Comparison of ENCODE assay signal across 12 cellular contexts in genomic region chr19:29817316-29817715, GRCh38. TPM values are rescaled to one million over a fixed set of nuclear protein-coding genes. Genes with fewer than 3 reads are reported as not detected.
DNase-seq lines count a peak whose midpoint lies in the region; TF ChIP-seq lines count a peak whose summit lies in the region.
"Had no signal": no experiment of that assay in that cellular context is flagged by ENCODE, and none has a peak within 500 bp of the region (broad histone marks: within the 10 kb centered on the region; RNA-seq: fewer than 3 reads in every experiment).

No MANE protein-coding gene starts in this region.

- H3K27ac ChIP-seq in HEK293 (ENCODE audit: extremely low read depth, low read depth, low read length) (peak overlapping the region; percentile 0; the same call in 1 of the 2 replicates), A673 (ENCODE audit: low read depth, low read length, poor library complexity, severe bottlenecking) (no peak overlapping the region)
- H3K27ac ChIP-seq: BLaER1, HL-60 had no signal

- no TSS peak for BruUV-seq in A673 (replicated peaks; lab: Mats Ljungman, UMichigan)

- H3K4me3 ChIP-seq in AG10803 (ENCODE audit: low read length): no peak overlapping the region
- H3K4me3 ChIP-seq in HEK293 (ENCODE audit: low read depth, low read length): no peak overlapping the region
- no peak overlapping the region for H3K4me3 ChIP-seq in A673 (ENCODE audit: low read depth, low read length, poor library complexity, severe bottlenecking)
- H3K4me3 ChIP-seq: BLaER1, HAP-1 had no signal

- intact Hi-C loops in A673 (cut with micrococcal nuclease; ENCODE audit: unreplicated experiment): no loop called here

- CTCF ChIA-PET in HEK293 (lab: Yijun Ruan, JAX): interaction anchor here (0.6 to 1.6 kb wide), 7 partner anchors 21 to 1030 kb away, joined by 3 to 4 read pairs (median 3); no protein-coding TSS in a partner anchor
- CTCF ChIA-PET in A673 (lab: Charles Lee): no interaction called here

- H3K36me3 ChIP-seq in HEK293 (ENCODE audit: control insufficient read depth in 2 of 2, insufficient read depth in 1 of 2, low read length in 2 of 2) (peaks cover 73 to 84% of the 10 kb centered on the region in 2 experiments), A673 (ENCODE audit: insufficient read depth, low read length, poor library complexity, severe bottlenecking) (peaks cover 7% of the 10 kb centered on the region)

- H3K9me3 ChIP-seq in HEK293 (ENCODE audit: control insufficient read depth, insufficient read depth, low read depth, low read length) (no peaks in the 10 kb centered on the region), A673 (ENCODE audit: low read depth, low read length, poor library complexity, severe bottlenecking) (no peaks in the 10 kb centered on the region)
- H3K9me3 ChIP-seq: BLaER1, HAP-1 had no signal

- peaks cover 6% of the 10 kb centered on the region for H3K4me1 ChIP-seq in HEK293 (ENCODE audit: control insufficient read depth, insufficient read depth, low read length)
- H3K4me1 ChIP-seq in A673 (ENCODE audit: insufficient read depth, low read length, poor library complexity, severe bottlenecking): no peaks in the 10 kb centered on the region

- H3K27me3 ChIP-seq in A673 (replicated peaks; ENCODE audit: insufficient read depth, low read depth, low read length, poor library complexity): no peaks in the 10 kb centered on the region
- H3K27me3 ChIP-seq: BLaER1 had no signal

- POLR2A ChIA-PET in HEK293 (lab: Yijun Ruan, JAX) (interaction anchor here (0.6 to 2.1 kb wide), 6 partner anchors 12 to 1338 kb away, joined by 3 to 15 read pairs (median 4); no protein-coding TSS in a partner anchor), A673 (lab: Charles Lee; ENCODE audit: low non-redundant PET) (no interaction called here)

- no peak for TF ChIP-seq CTCF in AG10803 (conservative IDR thresholded peaks at IDR 0.05; ENCODE audit: low read length)
- TF ChIP-seq CTCF in HEK293 (tag by site-specific recombination; IDR thresholded peaks at IDR 0.05): no peak
- no peak for TF ChIP-seq CTCF in A673 (conservative IDR thresholded peaks at IDR 0.05; ENCODE audit: low read depth, low read length)

- peak; percentile 28 for DNase-seq in AG10803 (ENCODE audit: low read depth)
- DNase-seq in iris pigment epithelial cell (ENCODE audit: low read depth): peak; percentile 22
- no peak for DNase-seq in LoVo (ENCODE audit: low spot score)
- DNase-seq in A673 (ENCODE audit: low spot score): no peak
- DNase-seq in DMS53 treated with DMSO at 0.1 percent for 48 hours (lab: John Stamatoyannopoulos, UW; ENCODE audit: unreplicated experiment): no peak
- DNase-seq: CD8-positive, alpha-beta T cell; DMS 273 treated with DMSO at 0.1 percent for 48 hours; DMS53 had no signal

TF ChIP-seq in HEK293, 187 proteins besides CTCF, POLR2A, EP300 and RAD21:
- TF ChIP-seq ZNF157 (tag by site-specific recombination; IDR thresholded peaks at IDR 0.05) (no peak), SP2 (tag by site-specific recombination; IDR thresholded peaks at IDR 0.05) (no peak), ZNF585B (tag by site-specific recombination; IDR thresholded peaks at IDR 0.05) (no peak), ZNF776 (tag by site-specific recombination; IDR thresholded peaks at IDR 0.05; ENCODE audit: borderline replicate concordance) (no peak)
- TF ChIP-seq, protein P1, sequence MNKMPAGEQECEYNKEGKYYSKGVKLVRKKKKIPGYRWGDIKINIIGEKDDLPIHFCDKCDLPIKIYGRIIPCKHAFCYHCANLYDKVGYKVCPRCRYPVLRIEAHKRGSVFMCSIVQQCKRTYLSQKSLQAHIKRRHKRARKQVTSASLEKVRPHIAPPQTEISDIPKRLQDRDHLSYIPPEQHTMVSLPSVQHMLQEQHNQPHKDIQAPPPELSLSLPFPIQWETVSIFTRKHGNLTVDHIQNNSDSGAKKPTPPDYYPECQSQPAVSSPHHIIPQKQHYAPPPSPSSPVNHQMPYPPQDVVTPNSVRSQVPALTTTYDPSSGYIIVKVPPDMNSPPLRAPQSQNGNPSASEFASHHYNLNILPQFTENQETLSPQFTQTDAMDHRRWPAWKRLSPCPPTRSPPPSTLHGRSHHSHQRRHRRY (tag by site-specific recombination; IDR thresholded peaks at IDR 0.05): no peak
- TF ChIP-seq, protein P2, sequence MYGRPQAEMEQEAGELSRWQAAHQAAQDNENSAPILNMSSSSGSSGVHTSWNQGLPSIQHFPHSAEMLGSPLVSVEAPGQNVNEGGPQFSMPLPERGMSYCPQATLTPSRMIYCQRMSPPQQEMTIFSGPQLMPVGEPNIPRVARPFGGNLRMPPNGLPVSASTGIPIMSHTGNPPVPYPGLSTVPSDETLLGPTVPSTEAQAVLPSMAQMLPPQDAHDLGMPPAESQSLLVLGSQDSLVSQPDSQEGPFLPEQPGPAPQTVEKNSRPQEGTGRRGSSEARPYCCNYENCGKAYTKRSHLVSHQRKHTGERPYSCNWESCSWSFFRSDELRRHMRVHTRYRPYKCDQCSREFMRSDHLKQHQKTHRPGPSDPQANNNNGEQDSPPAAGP (tag by site-specific recombination; IDR thresholded peaks at IDR 0.05): no peak

RNA-seq across cellular contexts. Expression of gene CCNE1, which starts 5.5 kb away (rescaled TPM):
- total RNA-seq in A673 (2021): 8.9 and 12.0 TPM in 2 replicates

Comparison
In these comparisons a context has a peak if more than half of its experiments do, and no peak if none do; other contexts are left out.
1. DNase-seq: peak in AG10803 (single experiment) and iris pigment epithelial cell (single experiment); none in LoVo (single experiment), A673 (single experiment) and DMS53 treated with DMSO at 0.1 percent for 48 hours (single experiment).